ENCODE assay signal across 6 cellular contexts in genomic region chr7:107606303-107606702, GRCh38. TPM values are rescaled to one million over a fixed set of nuclear protein-coding genes. Genes with fewer than 3 reads are reported as not detected.
"Had no signal": no experiment of that assay in that cellular context is flagged by ENCODE, and none has a peak within 500 bp of the region (broad histone marks: within the 10 kb centered on the region; RNA-seq: fewer than 3 reads in every experiment).

No MANE protein-coding gene starts in this region.

- H3K4me1 Mint-ChIP-seq: GM23338, H9 had no signal

- H2AFZ ChIP-seq: GM23338 had no signal

- H3K27ac Mint-ChIP-seq: GM23338, H9, IgD-negative memory B cell had no signal

- ATAC-seq: GM23338 had no signal

- H3K9me3 Mint-ChIP-seq: GM23338, H9, IgD-negative memory B cell had no signal

- H3K4me3 ChIP-seq: GM23338 had no signal

- DNase-seq: H9, HCEC 1CT, KBM-7 had no signal

- H3K4me3 Mint-ChIP-seq: GM23338, H9, IgD-negative memory B cell had no signal

- H3K27me3 Mint-ChIP-seq: IgD-negative memory B cell had no signal

- H3K4me2 ChIP-seq: GM23338 had no signal

RNA-seq across cellular contexts. Expression of gene SLC26A4, which starts 54.3 kb away (rescaled TPM):
- total RNA-seq: HT-29 had no signal
- polyA plus RNA-seq: GM23338, IgD-negative memory B cell had no signal
